ENCODE assay signal across 37 cellular contexts in the genomic region with DNA sequence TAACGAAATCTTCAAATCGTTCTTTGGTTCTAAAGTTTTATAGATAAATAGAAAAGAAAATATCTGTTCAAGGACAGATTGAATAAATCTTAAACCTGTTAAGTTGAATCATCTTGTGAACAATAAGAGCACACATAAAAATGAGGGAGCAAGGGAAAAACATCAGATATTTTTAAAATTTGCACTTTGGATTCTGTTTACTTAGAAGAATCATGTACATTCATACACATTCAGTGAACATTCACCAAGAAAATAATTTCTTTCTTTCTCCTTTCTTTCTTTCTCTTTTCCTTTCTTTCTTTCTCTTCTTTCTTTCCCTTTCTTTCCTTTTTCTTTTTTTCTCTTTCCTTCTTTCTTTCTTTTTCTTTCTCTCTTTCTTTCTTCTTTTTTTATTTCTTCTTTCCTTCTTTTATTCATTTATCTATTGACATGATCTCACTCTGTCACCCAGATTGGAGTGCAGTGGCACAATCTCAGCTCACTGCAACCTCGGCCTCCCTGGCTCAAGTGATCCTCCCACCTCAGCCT.
"Had no signal": no experiment of that assay in that cellular context is flagged by ENCODE, and none has a peak within 500 bp of the region (broad histone marks: within the 10 kb centered on the region; RNA-seq: fewer than 3 reads in every experiment).

No MANE protein-coding gene starts in this region.

- DNase-seq: activated B cell treated with CpG ODN at 0.5 μM for 24 hours; activated CD4-positive, alpha-beta memory T cell treated with anti-CD3 and anti-CD28 coated beads for 36 hours; activated CD4-positive, alpha-beta T cell treated with anti-CD3 and anti-CD28 coated beads for 4 hours; activated CD4-positive, alpha-beta T cell treated with anti-CD3 and anti-CD28 coated beads, Interleukin-2, amount 10 ng/mL, durations not matched to agents 24 days and 14 days; activated CD4-positive, alpha-beta T cell treated with anti-CD3 and anti-CD28 coated beads, Interleukin-2, amount 50 U/mL, for 1 hour; activated CD4-positive, alpha-beta T cell treated with anti-CD3 and anti-CD28 coated beads, Interleukin-2, amount 50 U/mL, for 4 hours; activated CD4-positive, CD25-positive, alpha-beta regulatory T cell treated with anti-CD3 and anti-CD28 coated beads, Interleukin-2, amount 50 U/mL, for 72 hours; activated CD8-positive, alpha-beta memory T cell treated with anti-CD3 and anti-CD28 coated beads, Interleukin-2, amount 50 U/mL, for 4 hours; activated CD8-positive, alpha-beta T cell treated with anti-CD3 and anti-CD28 coated beads for 36 hours; activated effector memory CD4-positive, alpha-beta T cell treated with anti-CD3 and anti-CD28 coated beads, Interleukin-2, amount 50 U/mL, for 16 hours; activated gamma-delta T cell treated with Interleukin-2 at 50 U/mL for 16 hours; activated naive CD4-positive, alpha-beta T cell; activated naive CD4-positive, alpha-beta T cell treated with anti-CD3 and anti-CD28 coated beads for 36 hours; activated naive CD4-positive, alpha-beta T cell treated with anti-CD3 and anti-CD28 coated beads, Interleukin-2, amount 50 U/mL, for 16 hours; activated naive CD8-positive, alpha-beta T cell treated with anti-CD3 and anti-CD28 coated beads for 36 hours; activated T-cell treated with anti-CD3 and anti-CD28 coated beads for 4 hours; activated T-cell treated with anti-CD3 and anti-CD28 coated beads, Interleukin-2, amount 50 U/mL, for 1 hour; activated T-cell treated with anti-CD3 and anti-CD28 coated beads, Interleukin-2, amount 50 U/mL, for 48 hours; amygdala; anterior cingulate cortex; caudate nucleus; cerebellar nuclear complex; T-helper 1 cell; T-helper 2 cell; T-helper 9 cell had no signal

- H3K9me3 ChIP-seq: ascending aorta had no signal

- FAIRE-seq: bronchial epithelial cell, TTC549 had no signal

- H3K27ac ChIP-seq: ascending aorta, cardiac muscle cell, VCaP had no signal

- H3K36me3 ChIP-seq: ascending aorta, cardiac muscle cell had no signal

- H3K27ac Mint-ChIP-seq: activated B cell treated with CpG ODN at 0.5 μM for 24 hours; activated CD4-positive, alpha-beta memory T cell treated with anti-CD3 and anti-CD28 coated beads for 36 hours; activated CD4-positive, alpha-beta T cell treated with anti-CD3 and anti-CD28 coated beads, Interleukin-2, amount 10 ng/mL, durations not matched to agents 24 days and 14 days; activated CD8-positive, alpha-beta T cell treated with anti-CD3 and anti-CD28 coated beads for 36 hours; activated naive CD4-positive, alpha-beta T cell treated with anti-CD3 and anti-CD28 coated beads for 36 hours; activated naive CD4-positive, alpha-beta T cell treated with anti-CD3 and anti-CD28 coated beads, Interleukin-2, amount 50 U/mL, for 72 hours; activated naive CD8-positive, alpha-beta T cell treated with anti-CD3 and anti-CD28 coated beads for 36 hours; activated T-helper 1 cell treated with anti-CD3 and anti-CD28 coated beads, Interleukin-12 subunit alpha, Interleukin-12 subunit beta, Interleukin-2, Interleukin-4 antibody, amounts not matched to agents 30 ng/mL and 10 ng/mL and 1 ng/mL, durations not matched to agents 14 hours and 24 hours and 36 hours; activated T-helper 17 cell treated with anti-CD3 and anti-CD28 coated beads, Interleukin-2, amount 50 U/mL, for 72 hours; brain; T-helper 1 cell treated with Interleukin-12 subunit alpha and Interleukin-12 subunit beta and Interleukin-4 antibody, amounts not matched to agents 30 μg/mL and 1 μg/mL, for 36 hours; T-helper 2 cell treated with Interferon-gamma antibody and Interleukin-4, amounts not matched to agents 5 μg/mL and 100 μg/mL, for 36 hours had no signal

- H3K4me1 Mint-ChIP-seq: activated B cell treated with CpG ODN at 0.5 μM for 24 hours; activated CD4-positive, alpha-beta T cell treated with anti-CD3 and anti-CD28 coated beads, Interleukin-2, amount 10 ng/mL, durations not matched to agents 24 days and 14 days; activated naive CD8-positive, alpha-beta T cell treated with anti-CD3 and anti-CD28 coated beads for 36 hours; activated T-helper 17 cell treated with anti-CD3 and anti-CD28 coated beads, Interleukin-2, amount 50 U/mL, for 72 hours; brain; central memory CD8-positive, alpha-beta T cell had no signal

- H3K27me3 Mint-ChIP-seq: activated B cell treated with CpG ODN at 0.5 μM for 24 hours; activated CD4-positive, alpha-beta memory T cell treated with anti-CD3 and anti-CD28 coated beads for 36 hours; activated CD4-positive, alpha-beta T cell treated with anti-CD3 and anti-CD28 coated beads, Interleukin-2, amount 10 ng/mL, durations not matched to agents 24 days and 14 days; activated CD8-positive, alpha-beta T cell treated with anti-CD3 and anti-CD28 coated beads for 36 hours; brain; central memory CD8-positive, alpha-beta T cell had no signal

- H3K9me3 Mint-ChIP-seq: activated B cell treated with CpG ODN at 0.5 μM for 24 hours; activated CD4-positive, alpha-beta memory T cell treated with anti-CD3 and anti-CD28 coated beads for 36 hours; activated CD4-positive, alpha-beta T cell treated with anti-CD3 and anti-CD28 coated beads, Interleukin-2, amount 10 ng/mL, durations not matched to agents 24 days and 14 days; activated CD8-positive, alpha-beta T cell treated with anti-CD3 and anti-CD28 coated beads for 36 hours; activated naive CD4-positive, alpha-beta T cell treated with anti-CD3 and anti-CD28 coated beads for 36 hours; activated naive CD4-positive, alpha-beta T cell treated with anti-CD3 and anti-CD28 coated beads, Interleukin-2, amount 50 U/mL, for 72 hours; activated naive CD8-positive, alpha-beta T cell treated with anti-CD3 and anti-CD28 coated beads for 36 hours; activated T-helper 1 cell treated with anti-CD3 and anti-CD28 coated beads, Interleukin-12 subunit alpha, Interleukin-12 subunit beta, Interleukin-2, Interleukin-4 antibody, amounts not matched to agents 30 ng/mL and 10 ng/mL and 1 ng/mL, durations not matched to agents 14 hours and 24 hours and 36 hours; activated T-helper 17 cell treated with anti-CD3 and anti-CD28 coated beads, Interleukin-2, amount 50 U/mL, for 72 hours; central memory CD8-positive, alpha-beta T cell; T-helper 1 cell treated with Interleukin-12 subunit alpha and Interleukin-12 subunit beta and Interleukin-4 antibody, amounts not matched to agents 30 μg/mL and 1 μg/mL, for 36 hours; T-helper 2 cell treated with Interferon-gamma antibody and Interleukin-4, amounts not matched to agents 5 μg/mL and 100 μg/mL, for 36 hours had no signal

- H3K4me3 ChIP-seq: ascending aorta, cardiac muscle cell had no signal

- H3K36me3 Mint-ChIP-seq: activated CD4-positive, alpha-beta memory T cell treated with anti-CD3 and anti-CD28 coated beads for 36 hours; activated naive CD4-positive, alpha-beta T cell treated with anti-CD3 and anti-CD28 coated beads, Interleukin-2, amount 50 U/mL, for 72 hours; activated naive CD8-positive, alpha-beta T cell treated with anti-CD3 and anti-CD28 coated beads for 36 hours; brain had no signal

- H3K27me3 ChIP-seq: ascending aorta, cardiac muscle cell had no signal

- H3K4me3 Mint-ChIP-seq: activated B cell treated with CpG ODN at 0.5 μM for 24 hours; activated CD4-positive, alpha-beta memory T cell treated with anti-CD3 and anti-CD28 coated beads for 36 hours; activated CD4-positive, alpha-beta T cell treated with anti-CD3 and anti-CD28 coated beads, Interleukin-2, amount 10 ng/mL, durations not matched to agents 24 days and 14 days; activated CD8-positive, alpha-beta T cell treated with anti-CD3 and anti-CD28 coated beads for 36 hours; activated naive CD4-positive, alpha-beta T cell treated with anti-CD3 and anti-CD28 coated beads for 36 hours; activated naive CD8-positive, alpha-beta T cell treated with anti-CD3 and anti-CD28 coated beads for 36 hours; activated T-helper 1 cell treated with anti-CD3 and anti-CD28 coated beads, Interleukin-12 subunit alpha, Interleukin-12 subunit beta, Interleukin-2, Interleukin-4 antibody, amounts not matched to agents 30 ng/mL and 10 ng/mL and 1 ng/mL, durations not matched to agents 14 hours and 24 hours and 36 hours; activated T-helper 17 cell treated with anti-CD3 and anti-CD28 coated beads, Interleukin-2, amount 50 U/mL, for 72 hours; brain; central memory CD8-positive, alpha-beta T cell; T-helper 1 cell treated with Interleukin-12 subunit alpha and Interleukin-12 subunit beta and Interleukin-4 antibody, amounts not matched to agents 30 μg/mL and 1 μg/mL, for 36 hours; T-helper 2 cell treated with Interferon-gamma antibody and Interleukin-4, amounts not matched to agents 5 μg/mL and 100 μg/mL, for 36 hours had no signal

- ATAC-seq: activated CD8-positive, alpha-beta T cell treated with anti-CD3 and anti-CD28 coated beads for 36 hours; activated naive CD4-positive, alpha-beta T cell treated with anti-CD3 and anti-CD28 coated beads, Interleukin-2, amount 50 U/mL, for 72 hours; activated T-helper 17 cell treated with anti-CD3 and anti-CD28 coated beads, Interleukin-2, amount 50 U/mL, for 72 hours had no signal
